ENCODE assay signal across 11 cellular contexts in the genomic region with DNA sequence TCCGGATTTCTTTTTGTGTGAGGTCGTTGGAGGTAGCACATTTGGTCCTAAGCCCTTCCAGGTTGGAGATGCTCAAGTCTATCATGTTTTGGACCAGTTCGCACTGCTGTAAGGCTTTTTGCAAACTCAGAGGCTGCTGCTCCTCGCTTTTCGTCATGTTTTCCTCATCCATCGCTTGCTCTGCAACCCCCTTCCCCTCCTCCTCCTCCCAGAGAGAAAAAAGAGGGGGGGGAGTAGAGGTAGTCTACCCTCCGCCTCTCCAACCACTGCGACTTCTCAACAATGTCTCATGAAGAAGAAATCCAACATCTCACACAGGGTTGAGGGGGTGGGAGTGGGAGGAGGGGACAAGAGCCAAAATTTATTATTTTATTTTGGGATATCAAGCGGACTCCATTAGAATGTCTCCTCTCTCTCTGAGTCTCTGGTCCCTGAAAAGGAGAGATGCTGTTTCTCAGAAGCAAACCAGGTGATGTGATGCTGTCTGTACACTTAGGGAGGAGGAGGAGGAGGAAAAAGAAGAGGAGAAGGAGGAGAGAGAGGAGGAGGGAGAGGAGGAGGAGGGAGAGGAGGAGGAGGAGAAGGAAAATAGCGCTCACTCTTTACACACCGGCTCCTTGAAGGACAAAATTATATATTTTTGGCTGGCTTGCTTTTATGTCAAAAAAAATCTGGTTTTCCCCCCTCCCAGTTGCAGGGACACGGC. TPM values are rescaled to one million over a fixed set of nuclear protein-coding genes. Genes with fewer than 3 reads are reported as not detected.
DNase-seq lines count a peak whose midpoint lies in the region; ATAC-seq, FAIRE-seq and TF ChIP-seq lines count a peak whose summit lies in the region.
"Had no signal": no experiment of that assay in that cellular context is flagged by ENCODE, and none has a peak within 500 bp of the region (broad histone marks: within the 10 kb centered on the region; RNA-seq: fewer than 3 reads in every experiment).

No MANE protein-coding gene starts in this region.

- H3K27ac Mint-ChIP-seq in T-helper 1 cell treated with Interleukin-12 subunit alpha and Interleukin-12 subunit beta and Interleukin-4 antibody, amounts not matched to agents 30 μg/mL and 1 μg/mL, for 36 hours = no peak overlapping the region
- H3K27ac Mint-ChIP-seq in glutamatergic neuron (ENCODE audit: unreplicated experiment) = peak overlapping the region; percentile 17

- H3K4me1 Mint-ChIP-seq in T-helper 1 cell treated with Interleukin-12 subunit alpha and Interleukin-12 subunit beta and Interleukin-4 antibody, amounts not matched to agents 30 μg/mL and 1 μg/mL, for 36 hours (ENCODE audit: low read depth) = peaks cover 3% of the 10 kb centered on the region
- peaks cover 5% of the 10 kb centered on the region for H3K4me1 Mint-ChIP-seq in glutamatergic neuron (ENCODE audit: low read depth, unreplicated experiment)

- no peaks in the 10 kb centered on the region for H3K79me2 ChIP-seq in SU-DHL-6 (ENCODE audit: insufficient read depth, low read length)

- TF ChIP-seq CTCF in SU-DHL-6 (IDR thresholded peaks at IDR 0.05; ENCODE audit: insufficient read depth, low read length, poor library complexity, severe bottlenecking) (no peak), glutamatergic neuron (IDR thresholded peaks at IDR 0.05; ENCODE audit: partially characterized antibody, unreplicated experiment) (no peak), spleen (IDR thresholded peaks at IDR 0.05 in 8 of 11, conservative IDR thresholded peaks at IDR 0.05 in 3 of 11) (no peak)

- peaks cover 13% of the 10 kb centered on the region for H3K9me3 Mint-ChIP-seq in T-helper 1 cell treated with Interleukin-12 subunit alpha and Interleukin-12 subunit beta and Interleukin-4 antibody, amounts not matched to agents 30 μg/mL and 1 μg/mL, for 36 hours
- peaks cover 4% of the 10 kb centered on the region for H3K9me3 Mint-ChIP-seq in glutamatergic neuron (ENCODE audit: unreplicated experiment)

- H3K4me1 ChIP-seq in spleen = peaks cover 0 to 15% (median 9%) of the 10 kb centered on the region in 6 donors

- H3K36me3 Mint-ChIP-seq in T-helper 1 cell treated with Interleukin-12 subunit alpha and Interleukin-12 subunit beta and Interleukin-4 antibody, amounts not matched to agents 30 μg/mL and 1 μg/mL, for 36 hours (ENCODE audit: low read depth) = no peaks in the 10 kb centered on the region
- peaks cover 14% of the 10 kb centered on the region for H3K36me3 Mint-ChIP-seq in glutamatergic neuron (ENCODE audit: unreplicated experiment)

- H3K9ac ChIP-seq in SU-DHL-6 (ENCODE audit: low read length) = peak overlapping the region; percentile 69

- no peaks in the 10 kb centered on the region for H4K20me1 ChIP-seq in SU-DHL-6 (ENCODE audit: low read depth, low read length)

- H2AFZ ChIP-seq in SU-DHL-6 (ENCODE audit: low read depth, low read length, severe bottlenecking) = peak overlapping the region; percentile 96

- H3K27ac ChIP-seq in SU-DHL-6 (ENCODE audit: low read depth, low read length) (no peak overlapping the region), spleen (no peak overlapping the region)
- H3K27ac ChIP-seq: tibial artery had no signal

- 0 out of 2 replicates have a peak, but pooled peaks cover 7% of the 10 kb centered on the region for H3F3A ChIP-seq in SU-DHL-6 (ENCODE audit: insufficient read depth)

- no peaks in the 10 kb centered on the region for H3K36me3 ChIP-seq in SU-DHL-6 (ENCODE audit: low read length)
- no peaks in the 10 kb centered on the region for H3K36me3 ChIP-seq in spleen
- H3K36me3 ChIP-seq: tibial artery had no signal

- peak overlapping the region; percentile 72 for H3K4me3 Mint-ChIP-seq in T-helper 1 cell treated with Interleukin-12 subunit alpha and Interleukin-12 subunit beta and Interleukin-4 antibody, amounts not matched to agents 30 μg/mL and 1 μg/mL, for 36 hours
- H3K4me3 Mint-ChIP-seq in glutamatergic neuron (ENCODE audit: unreplicated experiment) = peak overlapping the region; percentile 95

- TF ChIP-seq POLR2A in spleen (IDR thresholded peaks at IDR 0.05) = no peak

- WGBS in spleen, 5 donors = 6 to 10% (median 7%) methylated on average over 12 of the region's 12 CpGs

- peak overlapping the region; percentile 82 for H3K4me2 ChIP-seq in SU-DHL-6 (ENCODE audit: low read depth, low read length, poor library complexity, severe bottlenecking)

- no peaks in the 10 kb centered on the region for H3K9me2 ChIP-seq in SU-DHL-6 (replicated peaks; ENCODE audit: insufficient read depth, low read length)

- ATAC-seq in GM18867 (IDR thresholded peaks at IDR 0.05; ENCODE audit: unreplicated experiment) (no peak), HG03565 (IDR thresholded peaks at IDR 0.05; ENCODE audit: unreplicated experiment) (no peak)
- ATAC-seq: left ventricle myocardium superior had no signal

- DNase-seq in T-helper 1 cell = no peak
- DNase-seq in glutamatergic neuron = no peak
- DNase-seq in spleen = no peak
- DNase-seq in GM19239 (ENCODE audit: insufficient read length, low spot score) = no peak
- DNase-seq: DND-41, left ventricle myocardium superior, tibial artery had no signal

- H3K27me3 ChIP-seq in SU-DHL-6 (ENCODE audit: low read length) = 0 out of 2 replicates have a peak, but pooled peaks cover 2% of the 10 kb centered on the region
- peaks cover 0 to 69% (median 38%) of the 10 kb centered on the region in 7 donors for H3K27me3 ChIP-seq in spleen (replicated peaks in 1 of 7)

- no peak for FAIRE-seq in GM19239 (lab: Jason Lieb, UNC)

- H3K4me3 ChIP-seq in SU-DHL-6 (ENCODE audit: insufficient read depth, low read length, poor library complexity, severe bottlenecking) (peak overlapping the region; percentile 75), spleen (peak overlapping the region in 7 of 8 donors; percentile 15 to 69 (median 40))

- peaks cover 57% of the 10 kb centered on the region for H3K27me3 Mint-ChIP-seq in T-helper 1 cell treated with Interleukin-12 subunit alpha and Interleukin-12 subunit beta and Interleukin-4 antibody, amounts not matched to agents 30 μg/mL and 1 μg/mL, for 36 hours (ENCODE audit: low read depth)
- peaks cover 13% of the 10 kb centered on the region for H3K27me3 Mint-ChIP-seq in glutamatergic neuron (ENCODE audit: unreplicated experiment)

- intact Hi-C loops in spleen (cut with DNase I; ENCODE audit: low total_unique reads) = no loop called here

- H3K9me3 ChIP-seq in SU-DHL-6 (ENCODE audit: insufficient read depth, low read length) (0 out of 2 replicates have a peak, but pooled peaks cover 3% of the 10 kb centered on the region), spleen (peaks cover 0 to 29% (median 21%) of the 10 kb centered on the region in 8 donors)

RNA-seq across cellular contexts. Expression of a gene that starts 0.6 kb away (rescaled TPM):
- total RNA-seq in glutamatergic neuron (ENCODE audit: unreplicated experiment) = 0.47 TPM
- total RNA-seq in spleen = under 1 TPM in 3 of 7 donors, not detected in 4; 0.03 to 0.09 (median 0.07) TPM
- polyA plus RNA-seq in spleen = under 1 TPM; under 0.01 to 0.02 (median under 0.01) TPM
- total RNA-seq: left ventricle myocardium superior had no signal

RNA-seq across cellular contexts. Expression of a gene that starts 48.3 kb away (rescaled TPM):
- total RNA-seq in glutamatergic neuron (ENCODE audit: unreplicated experiment) = 8.4 TPM
- total RNA-seq in spleen = 10 to 100 TPM in 5 of 7 donors, 1 to 10 TPM in 2; 8.1 to 18.4 (median 12.6) TPM
- polyA plus RNA-seq in spleen = 10 to 100 TPM in 1 of 3 donors, 1 to 10 TPM in 2; 6.6 to 11.0 (median 9.1) TPM
